In genomic region chr17:14693382-14693781, GRCh38 we compare ENCODE assay signal across 19 cellular contexts.
"Had no signal": no experiment of that assay in that cellular context is flagged by ENCODE, and none has a peak within 500 bp of the region (broad histone marks: within the 10 kb centered on the region; RNA-seq: fewer than 3 reads in every experiment).

No MANE protein-coding gene starts in this region.

- DNase-seq: activated CD4-positive, alpha-beta T cell treated with anti-CD3 and anti-CD28 coated beads, Interleukin-2, amount 50 U/mL, for 1 hour; activated CD8-positive, alpha-beta memory T cell treated with anti-CD3 and anti-CD28 coated beads for 24 hours; activated naive CD4-positive, alpha-beta T cell; anterior cingulate cortex; brain microvascular endothelial cell; cortex of kidney; effector CD4-positive, alpha-beta T cell; esophagus squamous epithelium; glutamatergic neuron; left ventricle myocardium superior; mesenchymal stem cell; occipital lobe; right cardiac atrium; stimulated activated CD4-positive, alpha-beta T cell treated with anti-CD3 and anti-CD28 coated beads, Interleukin-15, amount 100 ng/mL, for 24 hours; stimulated activated CD4-positive, alpha-beta T cell treated with anti-CD3 and anti-CD28 coated beads, Interleukin-4, amount 100 ng/mL, for 1 hour; stimulated activated naive B cell treated with anti-CD40 and anti-IgM and Interleukin-4, amounts not matched to agents 10 μg/mL and 1 μg/mL and 100 μg/mL, for 72 hours had no signal

- H3K27me3 ChIP-seq: brain microvascular endothelial cell, esophagus squamous epithelium, tibial nerve, vagina had no signal

- H3K36me3 ChIP-seq: brain microvascular endothelial cell, esophagus squamous epithelium, tibial nerve, vagina had no signal

- H3K27ac ChIP-seq: brain microvascular endothelial cell, esophagus squamous epithelium, skin epidermis, tibial nerve, vagina had no signal

- H3K4me1 ChIP-seq: esophagus squamous epithelium, tibial nerve, vagina had no signal

- H3K9me3 ChIP-seq: esophagus squamous epithelium, vagina had no signal

- H3K4me3 ChIP-seq: esophagus squamous epithelium, skin epidermis, tibial nerve, vagina had no signal

- ATAC-seq: left ventricle myocardium superior; right cardiac atrium; stimulated activated naive B cell treated with anti-CD40 and anti-IgM and Interleukin-4, amounts not matched to agents 10 μg/mL and 1 μg/mL and 100 μg/mL, for 72 hours had no signal
